Comparison of ENCODE assay signal across 15 cellular contexts in genomic region chr12:132329036-132329738, GRCh38. TPM values are rescaled to one million over a fixed set of nuclear protein-coding genes. Genes with fewer than 3 reads are reported as not detected.
DNase-seq lines count a peak whose midpoint lies in the region; ATAC-seq and TF ChIP-seq lines count a peak whose summit lies in the region.
"Had no signal": no experiment of that assay in that cellular context is flagged by ENCODE, and none has a peak within 500 bp of the region (broad histone marks: within the 10 kb centered on the region; RNA-seq: fewer than 3 reads in every experiment).

Gene GALNT9, minus strand, starts transcription at chr12:132329589. Its CDS starts 386 bp downstream, at chr12:132329203.

- peaks cover 0 to 23% (median 7%) of the 10 kb centered on the region in 5 experiments for H3K9me3 Mint-ChIP-seq in brain
- peaks cover 10% of the 10 kb centered on the region for H3K9me3 Mint-ChIP-seq in nephron

- H3K27ac Mint-ChIP-seq in brain = peak within 1 kb of the TSS in 1 of 5 experiments; percentile 65
- H3K27ac Mint-ChIP-seq in nephron = no peak within 1 kb of the TSS
- H3K27ac Mint-ChIP-seq: activated CD4-positive, alpha-beta T cell treated with anti-CD3 and anti-CD28 coated beads, Interleukin-2, amount 10 ng/mL, durations not matched to agents 24 days and 14 days had no signal

- DNase-seq in NCI-H1105 (lab: John Stamatoyannopoulos, UW) = peak; percentile 9
- DNase-seq in NCI-H1105 treated with DMSO at 0.1 percent for 48 hours (lab: John Stamatoyannopoulos, UW) = no peak
- DNase-seq in NCI-H2029 (lab: John Stamatoyannopoulos, UW) = no peak
- DNase-seq in NCI-H1930 (lab: John Stamatoyannopoulos, UW) = no peak
- DNase-seq: 8988T; activated CD4-positive, alpha-beta T cell treated with anti-CD3 and anti-CD28 coated beads, Interleukin-2, amount 10 ng/mL, durations not matched to agents 24 days and 14 days; aorta; GF-D8; lower lobe of right lung; SHP77; sigmoid colon had no signal

- H3K36me3 Mint-ChIP-seq in brain (no peaks in the 10 kb centered on the region), nephron (ENCODE audit: low read depth) (no peaks in the 10 kb centered on the region)

- H3K4me1 Mint-ChIP-seq in brain = peaks cover 22% of the 10 kb centered on the region
- peaks cover 22% of the 10 kb centered on the region for H3K4me1 Mint-ChIP-seq in nephron

- H3K4me3 Mint-ChIP-seq in brain (peak within 1 kb of the TSS; percentile 58 to 77 (median 72)), nephron (peak within 1 kb of the TSS in 2 of 3 experiments; percentile 10 to 23)
- H3K4me3 Mint-ChIP-seq: activated CD4-positive, alpha-beta T cell treated with anti-CD3 and anti-CD28 coated beads, Interleukin-2, amount 10 ng/mL, durations not matched to agents 24 days and 14 days had no signal

- no peak for TF ChIP-seq EP300 in Ishikawa (IDR thresholded peaks at IDR 0.05; ENCODE audit: borderline replicate concordance)

- TF ChIP-seq RAD21 in Ishikawa (IDR thresholded peaks at IDR 0.05; ENCODE audit: low read depth) = no peak

- H3K27me3 Mint-ChIP-seq in brain = peaks cover 26% of the 10 kb centered on the region
- peaks cover 82% of the 10 kb centered on the region for H3K27me3 Mint-ChIP-seq in nephron (ENCODE audit: low read depth)

- TF ChIP-seq CTCF in brain (conservative IDR thresholded peaks at IDR 0.05) (no peak), nephron (IDR thresholded peaks at IDR 0.05; ENCODE audit: unreplicated experiment in 3 of 3) (no peak)

- no peak for ATAC-seq in HG03439 (IDR thresholded peaks at IDR 0.05; ENCODE audit: unreplicated experiment)
- ATAC-seq: lower lobe of right lung had no signal

TF ChIP-seq in Ishikawa, 13 proteins besides CTCF, POLR2A, EP300 and RAD21:
- TF ChIP-seq REST (IDR thresholded peaks at IDR 0.05; ENCODE audit: low read depth) (peak; percentile 79), CREB1 (IDR thresholded peaks at IDR 0.05; ENCODE audit: low read depth) (no peak)

RNA-seq across cellular contexts. Expression of gene GALNT9, which starts in this region (rescaled TPM):
- 17.7 TPM for polyA plus RNA-seq in brain (ENCODE audit: insufficient read depth, low read depth, low replicate concordance)
- polyA plus RNA-seq: aorta had no signal
